ENCODE assay signal across 10 cellular contexts in the genomic region with DNA sequence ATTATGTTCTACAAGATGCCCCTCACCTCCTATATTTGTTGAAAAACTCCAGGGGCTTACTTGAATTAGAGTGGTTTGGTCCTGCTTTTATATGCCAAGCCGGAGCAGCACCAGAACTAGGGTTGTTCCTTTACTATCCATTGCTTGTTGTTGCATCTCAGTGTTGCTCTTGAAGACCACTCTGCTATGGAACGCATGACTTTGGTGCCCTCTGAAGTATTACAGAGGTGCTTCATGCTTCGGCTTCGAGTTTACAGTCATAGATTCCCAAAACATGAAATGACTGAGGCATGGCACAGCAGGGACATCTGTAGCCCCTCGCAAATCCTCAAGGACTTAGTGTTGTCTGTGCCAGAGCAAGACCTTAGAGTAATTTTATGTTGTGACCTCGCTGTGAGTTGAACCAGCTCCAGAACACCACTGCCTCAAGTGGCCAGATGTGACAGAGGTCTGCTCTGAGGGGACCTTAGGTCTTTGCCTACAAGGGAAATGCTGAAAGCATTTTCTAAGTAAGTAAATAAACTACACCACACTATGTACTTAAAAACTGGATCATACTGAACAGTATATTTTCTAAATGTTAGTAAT.
DNase-seq lines count a peak whose midpoint lies in the region; ATAC-seq and TF ChIP-seq lines count a peak whose summit lies in the region.
"Had no signal": no experiment of that assay in that cellular context is flagged by ENCODE, and none has a peak within 500 bp of the region (broad histone marks: within the 10 kb centered on the region; RNA-seq: fewer than 3 reads in every experiment).

No MANE protein-coding gene starts in this region.

- H3K36me3 ChIP-seq in Karpas-422 (ENCODE audit: insufficient read depth, low read length) (no peaks in the 10 kb centered on the region), lower lobe of right lung (no peaks in the 10 kb centered on the region), spleen (no peaks in the 10 kb centered on the region)
- H3K36me3 ChIP-seq: thoracic aorta had no signal

- H3K27me3 ChIP-seq in Karpas-422 (ENCODE audit: low read length) (no peaks in the 10 kb centered on the region), lower lobe of right lung (ENCODE audit: low read depth) (peaks cover 4% of the 10 kb centered on the region), spleen (replicated peaks in 1 of 7) (no peaks in the 10 kb centered on the region)

- no peaks in the 10 kb centered on the region for H3K79me2 ChIP-seq in Karpas-422 (ENCODE audit: low read length)

- TF ChIP-seq CTCF in AG09309 (IDR thresholded peaks at IDR 0.05; ENCODE audit: control insufficient read depth, insufficient read depth, low read depth, low read length, missing control alignments) (peak; percentile 13), lower lobe of right lung (IDR thresholded peaks at IDR 0.05) (no peak), spleen (IDR thresholded peaks at IDR 0.05 in 8 of 11, conservative IDR thresholded peaks at IDR 0.05 in 3 of 11) (peak in 1 of 11 experiments; percentile 11)

- H4K20me1 ChIP-seq in Karpas-422 (ENCODE audit: insufficient read depth, low read depth, low read length): no peaks in the 10 kb centered on the region

- no peak overlapping the region for H3K4me2 ChIP-seq in Karpas-422 (ENCODE audit: low read depth, low read length, poor library complexity, severe bottlenecking)

- H3K9ac ChIP-seq in Karpas-422 (ENCODE audit: low read length): no peak overlapping the region

- WGBS in spleen, 5 donors: 86 to 90% (median 89%) methylated on average over 6 of the region's 6 CpGs

- H3K27ac ChIP-seq in Karpas-422 (ENCODE audit: low read length) (no peak overlapping the region), lower lobe of right lung (no peak overlapping the region), spleen (no peak overlapping the region)
- H3K27ac ChIP-seq: thoracic aorta had no signal

- H3K4me3 ChIP-seq in AG09309 (ENCODE audit: control insufficient read depth, low read depth, low read length): no peak overlapping the region
- no peak overlapping the region for H3K4me3 ChIP-seq in Karpas-422 (ENCODE audit: low read length)
- H3K4me3 ChIP-seq in lower lobe of right lung: no peak overlapping the region
- no peak overlapping the region for H3K4me3 ChIP-seq in spleen
- H3K4me3 ChIP-seq: thoracic aorta had no signal

- no peak overlapping the region for H2AFZ ChIP-seq in Karpas-422 (ENCODE audit: low read length)

- peak; percentile 63 for ATAC-seq in GM18502 (IDR thresholded peaks at IDR 0.05; ENCODE audit: poor library complexity, unreplicated experiment)
- no peak for ATAC-seq in lower lobe of right lung
- no peak for ATAC-seq in Right ventricle myocardium inferior

- no peaks in the 10 kb centered on the region for H3K9me3 ChIP-seq in Karpas-422 (ENCODE audit: low read length)
- H3K9me3 ChIP-seq in lower lobe of right lung: no peaks in the 10 kb centered on the region
- no peaks in the 10 kb centered on the region for H3K9me3 ChIP-seq in spleen
- H3K9me3 ChIP-seq: thoracic aorta had no signal

- no peaks in the 10 kb centered on the region for H3K9me2 ChIP-seq in Karpas-422 (replicated peaks; ENCODE audit: insufficient read depth, low read length)

- DNase-seq in AG09309 (ENCODE audit: low read depth): no peak
- DNase-seq in Karpas-422: peak; percentile 79
- peak; percentile 47 for DNase-seq in ecto neural progenitor cell (ENCODE audit: low spot score)
- DNase-seq in lower lobe of right lung: no peak
- DNase-seq in NCI-H510A (lab: John Stamatoyannopoulos, UW): no peak
- no peak for DNase-seq in spleen
- DNase-seq in Right ventricle myocardium inferior (ENCODE audit: missing footprints): no peak
- DNase-seq: NCI-H2171 treated with DMSO at 0.1 percent for 48 hours had no signal

- intact Hi-C loops in lower lobe of right lung (cut with DNase I): no loop called here
- intact Hi-C loops in spleen (cut with DNase I; ENCODE audit: low total_unique reads): no loop called here
- intact Hi-C loops in Right ventricle myocardium inferior (cut with DNase I): no loop called here

- TF ChIP-seq POLR2A in spleen (IDR thresholded peaks at IDR 0.05): no peak

- H3K4me1 ChIP-seq in Karpas-422 (ENCODE audit: low read length): peaks cover 10% of the 10 kb centered on the region
- H3K4me1 ChIP-seq in lower lobe of right lung: no peaks in the 10 kb centered on the region
- no peaks in the 10 kb centered on the region for H3K4me1 ChIP-seq in spleen

Comparison
In these comparisons a context has a peak if more than half of its experiments do, and no peak if none do; other contexts are left out.
1. DNase-seq: peak in Karpas-422 (single experiment) and ecto neural progenitor cell (single experiment); none in AG09309 (single experiment), lower lobe of right lung (single experiment), NCI-H510A (single experiment), spleen (single experiment) and Right ventricle myocardium inferior (single experiment).